In genomic region chr1:225592362-225592761, GRCh38 we compare ENCODE assay signal across 17 cellular contexts.
DNase-seq lines count a peak whose midpoint lies in the region; ATAC-seq, FAIRE-seq and TF ChIP-seq lines count a peak whose summit lies in the region.
"Had no signal": no experiment of that assay in that cellular context is flagged by ENCODE, and none has a peak within 500 bp of the region (broad histone marks: within the 10 kb centered on the region; RNA-seq: fewer than 3 reads in every experiment).

No MANE protein-coding gene starts in this region.

- no peak overlapping the region for H3K4me2 ChIP-seq in keratinocyte (ENCODE audit: control insufficient read depth, extremely low read depth, insufficient read depth, low read depth, low read length)
- H3K4me2 ChIP-seq: A549 had no signal

- dilution Hi-C loops in keratinocyte (cut with MboI; ENCODE audit: extremely low pct_ligation_motif_present, low sequenced_read_pairs), result no loop called here

- H3K4me3 ChIP-seq in keratinocyte (ENCODE audit: control insufficient read depth in 2 of 3, extremely low read depth in 1 of 3, insufficient read depth in 2 of 3, low read depth in 1 of 3, low read length in 3 of 3) (no peak overlapping the region), pancreas (no peak overlapping the region), WERI-Rb-1 (ENCODE audit: low read depth, low read length) (no peak overlapping the region)
- H3K4me3 ChIP-seq: A549 had no signal

- no peak for DNase-seq in RCC 7860 (ENCODE audit: low spot score)
- no peak for DNase-seq in keratinocyte (ENCODE audit: low read depth, low spot score)
- DNase-seq in pancreas, result no peak
- DNase-seq in 8988T, result no peak
- no peak for DNase-seq in NCI-H2029 treated with DMSO at 0.1 percent for 48 hours (lab: John Stamatoyannopoulos, UW)
- DNase-seq in WERI-Rb-1, result no peak
- no peak for DNase-seq in activated CD8-positive, alpha-beta T cell treated with anti-CD3 and anti-CD28 coated beads for 36 hours
- DNase-seq: BE2C; CD4-positive, alpha-beta memory T cell; DMS79; HCEC 1CT had no signal

- no peaks in the 10 kb centered on the region for H3K27me3 ChIP-seq in keratinocyte (ENCODE audit: control insufficient read depth, extremely low read depth, insufficient read depth, low read length)
- no peaks in the 10 kb centered on the region for H3K27me3 ChIP-seq in pancreas
- H3K27me3 ChIP-seq in WERI-Rb-1 (ENCODE audit: insufficient read depth, low read depth, severe bottlenecking), result no peaks in the 10 kb centered on the region
- H3K27me3 ChIP-seq: BE2C had no signal

- TF ChIP-seq CTCF in keratinocyte (optimal IDR thresholded peaks at IDR 0.05 in 1 of 3, IDR thresholded peaks at IDR 0.05 in 1 of 3, conservative IDR thresholded peaks at IDR 0.05 in 1 of 3; ENCODE audit: extremely low read depth in 1 of 3, insufficient read depth in 2 of 3, low read length in 3 of 3) (no peak), pancreas (IDR thresholded peaks at IDR 0.05) (no peak), WERI-Rb-1 (IDR thresholded peaks at IDR 0.05; ENCODE audit: low read depth, low read length) (no peak)
- TF ChIP-seq CTCF in activated CD8-positive, alpha-beta T cell treated with anti-CD3 and anti-CD28 coated beads for 36 hours (IDR thresholded peaks at IDR 0.05), result no peak

- POLR2A ChIA-PET in activated CD8-positive, alpha-beta T cell treated with anti-CD3 and anti-CD28 coated beads for 36 hours (lab: Charles Lee), result no interaction called here

- no peaks in the 10 kb centered on the region for H4K20me1 ChIP-seq in keratinocyte (ENCODE audit: control insufficient read depth, extremely low read depth, insufficient read depth, low read length)

- H3K9me3 Mint-ChIP-seq in activated CD8-positive, alpha-beta T cell treated with anti-CD3 and anti-CD28 coated beads for 36 hours, result no peaks in the 10 kb centered on the region
- H3K9me3 Mint-ChIP-seq: CD4-positive, alpha-beta memory T cell had no signal

- no peak overlapping the region for H2AFZ ChIP-seq in keratinocyte (ENCODE audit: control insufficient read depth, low read length)

- no peaks in the 10 kb centered on the region for H3K36me3 Mint-ChIP-seq in activated CD8-positive, alpha-beta T cell treated with anti-CD3 and anti-CD28 coated beads for 36 hours (ENCODE audit: low read depth)
- H3K36me3 Mint-ChIP-seq: CD4-positive, alpha-beta memory T cell had no signal

- no peak overlapping the region for H3K27ac Mint-ChIP-seq in activated CD8-positive, alpha-beta T cell treated with anti-CD3 and anti-CD28 coated beads for 36 hours
- H3K27ac Mint-ChIP-seq: CD4-positive, alpha-beta memory T cell had no signal

- no peaks in the 10 kb centered on the region for H3K9me1 ChIP-seq in keratinocyte (ENCODE audit: control insufficient read depth, extremely low read depth, insufficient read depth, low read length)

- H3K9ac ChIP-seq in keratinocyte (ENCODE audit: control insufficient read depth, extremely low read depth, insufficient read depth, low read length), result no peak overlapping the region

- intact Hi-C loops in pancreas (cut with DNase I), result no loop called here
- intact Hi-C loops in activated CD8-positive, alpha-beta T cell treated with anti-CD3 and anti-CD28 coated beads for 36 hours (cut with micrococcal nuclease), result no loop called here

- peaks cover 1% of the 10 kb centered on the region for H3K27me3 Mint-ChIP-seq in activated CD8-positive, alpha-beta T cell treated with anti-CD3 and anti-CD28 coated beads for 36 hours

- H3K4me1 Mint-ChIP-seq in activated CD8-positive, alpha-beta T cell treated with anti-CD3 and anti-CD28 coated beads for 36 hours (ENCODE audit: low read depth), result no peaks in the 10 kb centered on the region
- H3K4me1 Mint-ChIP-seq: CD4-positive, alpha-beta memory T cell had no signal

- H3K36me3 ChIP-seq in keratinocyte (ENCODE audit: control insufficient read depth in 2 of 2, extremely low read depth in 1 of 2, insufficient read depth in 2 of 2, low read length in 2 of 2), result no peaks in the 10 kb centered on the region
- H3K36me3 ChIP-seq in pancreas, result no peaks in the 10 kb centered on the region
- H3K36me3 ChIP-seq in WERI-Rb-1, result no peaks in the 10 kb centered on the region

- CTCF ChIA-PET in activated CD8-positive, alpha-beta T cell treated with anti-CD3 and anti-CD28 coated beads for 36 hours (lab: Charles Lee), result interaction anchor here (0.6 kb wide), 1 partner anchor 1604 kb away, joined by 3 read pairs; no protein-coding TSS in a partner anchor

- no peak overlapping the region for H3K4me3 Mint-ChIP-seq in activated CD8-positive, alpha-beta T cell treated with anti-CD3 and anti-CD28 coated beads for 36 hours
- H3K4me3 Mint-ChIP-seq: CD4-positive, alpha-beta memory T cell had no signal

- FAIRE-seq in G401.6 (lab: Jason Lieb, UNC), result peak; percentile 72
- peak; percentile 8 for FAIRE-seq in RCC 7860 (lab: Jason Lieb, UNC)
- FAIRE-seq in keratinocyte (lab: Jason Lieb, UNC), result peak; percentile 44
- peak; percentile 17 for FAIRE-seq in pancreas (lab: Jason Lieb, UNC)
- FAIRE-seq: GM12891, GM19239, HepG2 had no signal

- H3K27ac ChIP-seq in keratinocyte (ENCODE audit: control insufficient read depth, insufficient read depth, low read length), result no peak overlapping the region
- H3K27ac ChIP-seq in pancreas, result no peak overlapping the region
- H3K27ac ChIP-seq in WERI-Rb-1, result no peak overlapping the region
- H3K27ac ChIP-seq: A549, C4-2B had no signal

- peaks cover 35% of the 10 kb centered on the region for H3K79me2 ChIP-seq in keratinocyte (ENCODE audit: control insufficient read depth, insufficient read depth, low read length)

- 95 to 96% methylated on average over 2 of the region's 2 CpGs for whole genome bisulfite sequencing in pancreas, 2 donors

- H3K9me3 ChIP-seq in keratinocyte (ENCODE audit: control insufficient read depth, low read depth, low read length), result no peaks in the 10 kb centered on the region
- no peaks in the 10 kb centered on the region for H3K9me3 ChIP-seq in pancreas
- no peaks in the 10 kb centered on the region for H3K9me3 ChIP-seq in WERI-Rb-1 (ENCODE audit: severe bottlenecking)
- H3K9me3 ChIP-seq: A549, BE2C had no signal

- peaks cover 10% of the 10 kb centered on the region for H3K4me1 ChIP-seq in keratinocyte (ENCODE audit: control insufficient read depth, extremely low read depth, insufficient read depth, low read length)
- peaks cover 0 to 8% (median 7%) of the 10 kb centered on the region in 3 donors for H3K4me1 ChIP-seq in pancreas
- H3K4me1 ChIP-seq: BE2C had no signal

- no peak for ATAC-seq in pancreas
- no peak for ATAC-seq in activated CD8-positive, alpha-beta T cell treated with anti-CD3 and anti-CD28 coated beads for 36 hours
- ATAC-seq: A549, HepG2 had no signal
